Comparison of ENCODE assay signal across 9 cellular contexts in genomic region chr4:106316773-106317409, GRCh38. TPM values are rescaled to one million over a fixed set of nuclear protein-coding genes. Genes with fewer than 3 reads are reported as not detected.
DNase-seq lines count a peak whose midpoint lies in the region; ATAC-seq and TF ChIP-seq lines count a peak whose summit lies in the region.
"Had no signal": no experiment of that assay in that cellular context is flagged by ENCODE, and none has a peak within 500 bp of the region (broad histone marks: within the 10 kb centered on the region; RNA-seq: fewer than 3 reads in every experiment).

No MANE protein-coding gene starts in this region.

- peaks cover 0 to 48% (median 29%) of the 10 kb centered on the region in 12 donors for H3K4me1 ChIP-seq in heart left ventricle
- H3K4me1 ChIP-seq in NT2/D1 (ENCODE audit: insufficient read depth, insufficient read length), result no peaks in the 10 kb centered on the region
- peaks cover 20% of the 10 kb centered on the region for H3K4me1 ChIP-seq in smooth muscle cell (ENCODE audit: low read depth)

- H3K9me3 ChIP-seq in heart left ventricle (no peaks in the 10 kb centered on the region), NT2/D1 (ENCODE audit: insufficient read depth, low read length) (peaks cover 23% of the 10 kb centered on the region), smooth muscle cell (replicated peaks; ENCODE audit: low read depth) (no peaks in the 10 kb centered on the region)

- H3K27me3 ChIP-seq in heart left ventricle (no peaks in the 10 kb centered on the region), NT2/D1 (ENCODE audit: insufficient read depth, insufficient read length) (no peaks in the 10 kb centered on the region), smooth muscle cell (ENCODE audit: low read depth) (no peaks in the 10 kb centered on the region)

- no peaks in the 10 kb centered on the region for H3F3A ChIP-seq in smooth muscle cell (ENCODE audit: low read depth)

- intact Hi-C loops in heart left ventricle (cut with DNase I), result no loop called here
- intact Hi-C loops in Right ventricle myocardium inferior (cut with DNase I), result loop anchor here (5.0 kb wide), 1 partner anchor 50 kb away; the partner anchor contains the start of gene GIMD1

- peak overlapping the region; percentile 89 for H3K4me2 ChIP-seq in smooth muscle cell

- DNase-seq in heart left ventricle (no peak), Right ventricle myocardium inferior (ENCODE audit: missing footprints) (no peak), NT2/D1 (ENCODE audit: low read depth, low spot score) (no peak), fibroblast of pulmonary artery (ENCODE audit: low read depth) (peak; percentile 6), smooth muscle cell (lab: John Stamatoyannopoulos, UW; ENCODE audit: unreplicated experiment) (no peak)
- no peak for DNase-seq in activated CD4-positive, alpha-beta T cell treated with anti-CD3 and anti-CD28 coated beads, Interleukin-2, amount 50 U/mL, for 48 hours
- DNase-seq in activated CD4-positive, alpha-beta T cell treated with anti-CD3 and anti-CD28 coated beads for 1 hour, result no peak

- H2AFZ ChIP-seq in smooth muscle cell (ENCODE audit: low read depth), result peak overlapping the region; percentile 93

- ATAC-seq in heart left ventricle (no peak), Right ventricle myocardium inferior (no peak), HG02610 (IDR thresholded peaks at IDR 0.05; ENCODE audit: unreplicated experiment) (no peak)

- no peak for TF ChIP-seq POLR2A in heart left ventricle (IDR thresholded peaks at IDR 0.05)

- H3K79me2 ChIP-seq in smooth muscle cell (ENCODE audit: low read depth), result peaks cover 74% of the 10 kb centered on the region

- H3K36me3 ChIP-seq in heart left ventricle, result peaks cover 0 to 8% (median 0%) of the 10 kb centered on the region in 9 donors
- H3K36me3 ChIP-seq in NT2/D1 (ENCODE audit: insufficient read depth, insufficient read length, low read length), result peaks cover 5% of the 10 kb centered on the region
- H3K36me3 ChIP-seq in smooth muscle cell (ENCODE audit: low read depth), result no peaks in the 10 kb centered on the region

- H3K9ac ChIP-seq in NT2/D1 (ENCODE audit: insufficient read length, low read depth) (peak overlapping the region; percentile 87), smooth muscle cell (ENCODE audit: low read depth) (peak overlapping the region; percentile 99)

- 2 to 5% (median 4%) methylated on average over 13 of the region's 13 CpGs for WGBS in heart left ventricle, 4 donors
- 11% methylated on average over 13 of the region's 13 CpGs for WGBS in smooth muscle cell (ENCODE audit: low lambda C conversion rate)

- H3K27ac ChIP-seq in heart left ventricle (peak overlapping the region; percentile 85 to 98 (median 94)), smooth muscle cell (ENCODE audit: low read depth) (peak overlapping the region; percentile 99)

- H3K4me3 ChIP-seq in heart left ventricle (peak overlapping the region; percentile 46 to 95 (median 84)), NT2/D1 (ENCODE audit: insufficient read length, low read depth) (peak overlapping the region; percentile 87), fibroblast of pulmonary artery (replicated peaks; ENCODE audit: low read depth, low read length) (peak overlapping the region; percentile 73), smooth muscle cell (peak overlapping the region; percentile 92)

- TF ChIP-seq CTCF in heart left ventricle (IDR thresholded peaks at IDR 0.05) (no peak), fibroblast of pulmonary artery (IDR thresholded peaks at IDR 0.05; ENCODE audit: low read length, missing control alignments) (no peak), smooth muscle cell (IDR thresholded peaks at IDR 0.05; ENCODE audit: borderline replicate concordance, insufficient read depth, poor library complexity, severe bottlenecking) (no peak)

- H4K20me1 ChIP-seq in smooth muscle cell (ENCODE audit: low read depth), result no peaks in the 10 kb centered on the region

RNA-seq across cellular contexts. Expression of gene AIMP1, which starts 0.5 kb away (rescaled TPM):
- total RNA-seq in heart left ventricle, result 10 to 100 TPM; 15.6 to 37.7 (median 35.6) TPM
- 10 to 100 TPM; 22.5 to 28.3 TPM for polyA plus RNA-seq in heart left ventricle
- total RNA-seq in Right ventricle myocardium inferior, result 34.9 TPM
- 35.1 and 40.4 TPM in 2 replicates for total RNA-seq in smooth muscle cell
- polyA plus RNA-seq in smooth muscle cell, result 58.5 and 60.5 TPM in 2 replicates

RNA-seq across cellular contexts. Expression of gene TBCK, which starts 0.9 kb away (rescaled TPM):
- total RNA-seq in heart left ventricle (10 to 100 TPM; 10.8 to 27.1 (median 16.9) TPM), Right ventricle myocardium inferior (19.8 TPM), smooth muscle cell (28.1 and 39.5 TPM in 2 replicates)
- polyA plus RNA-seq in heart left ventricle (1 to 10 TPM; 5.0 to 6.7 TPM), smooth muscle cell (10.0 and 15.9 TPM in 2 replicates)

RNA-seq across cellular contexts. Expression of gene GIMD1, which starts 51.7 kb away (rescaled TPM):
- total RNA-seq in heart left ventricle (not detected), Right ventricle myocardium inferior (not detected), smooth muscle cell (not detected in 2 replicates)
- polyA plus RNA-seq in heart left ventricle (not detected), smooth muscle cell (not detected in 2 replicates)
- total RNA-seq: activated naive CD8-positive, alpha-beta T cell treated with anti-CD3 and anti-CD28 coated beads, Interleukin-2, amount 10 ng/mL, durations not matched to agents 7 days and 5 days had no signal
